8 cellular contexts compared by ENCODE assay signal in the genomic region with DNA sequence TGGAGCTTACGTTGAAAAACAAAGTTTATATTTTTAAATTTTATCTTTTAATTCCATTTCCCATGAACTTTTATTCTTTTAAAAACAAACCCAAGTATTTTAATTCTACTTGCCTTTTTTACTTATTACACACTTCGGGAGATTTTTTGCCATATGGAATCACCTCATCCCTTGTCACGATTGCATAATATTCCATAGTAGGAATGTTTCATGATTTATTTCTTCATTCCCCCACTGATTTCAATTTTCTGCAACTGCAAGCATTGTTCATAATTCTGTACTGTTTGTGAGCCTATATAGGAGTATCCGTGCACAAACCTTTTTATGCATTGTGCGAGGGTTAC. TPM values are rescaled to one million over a fixed set of nuclear protein-coding genes. Genes with fewer than 3 reads are reported as not detected.
A peak's percentile ranks its signal among the peaks of the same experiment; 100 is the strongest.
DNase-seq lines count a peak whose midpoint lies in the region; FAIRE-seq and TF ChIP-seq lines count a peak whose summit lies in the region.

No MANE protein-coding gene starts in this region.

- TF ChIP-seq CTCF in GM06990 (IDR thresholded peaks at IDR 0.05; ENCODE audit: insufficient read depth, low read length, poor library complexity, severe bottlenecking) (no peak), SU-DHL-6 (IDR thresholded peaks at IDR 0.05; ENCODE audit: insufficient read depth, low read length, poor library complexity, severe bottlenecking) (no peak), fibroblast of mammary gland (conservative IDR thresholded peaks at IDR 0.05; ENCODE audit: control insufficient read depth, insufficient read depth, low read depth, low read length) (no peak)

- peak overlapping the region; percentile 84 for H2AFZ ChIP-seq in SU-DHL-6 (ENCODE audit: low read depth, low read length, severe bottlenecking)

- H3K27me3 ChIP-seq in GM06990 (replicated peaks; ENCODE audit: control insufficient read depth, insufficient read depth, low read length) (no peaks in the 10 kb centered on the region), SU-DHL-6 (ENCODE audit: low read length) (no peaks in the 10 kb centered on the region), rectal smooth muscle tissue (ENCODE audit: control insufficient read depth, insufficient read depth, low read length) (no peaks in the 10 kb centered on the region)

- peaks cover 39% of the 10 kb centered on the region for H3K79me2 ChIP-seq in SU-DHL-6 (ENCODE audit: insufficient read depth, low read length)

- H3K27ac ChIP-seq in SU-DHL-6 (ENCODE audit: low read depth, low read length) (peak overlapping the region; percentile 63), rectal smooth muscle tissue (ENCODE audit: low read depth, low read length) (peak overlapping the region; percentile 98)

- H3K4me3 ChIP-seq in GM06990 (replicated peaks; ENCODE audit: low read depth, low read length) (peak overlapping the region; percentile 94), SU-DHL-6 (ENCODE audit: insufficient read depth, low read length, poor library complexity, severe bottlenecking) (peak overlapping the region; percentile 67), fibroblast of mammary gland (ENCODE audit: control insufficient read depth, low read depth, low read length) (peak overlapping the region; percentile 75), rectal smooth muscle tissue (ENCODE audit: low read length) (peak overlapping the region; percentile 90)

- no peaks in the 10 kb centered on the region for H3K9me3 ChIP-seq in SU-DHL-6 (ENCODE audit: insufficient read depth, low read length)

- DNase-seq in GM06990 (ENCODE audit: extremely low read depth, insufficient read length), result no peak
- DNase-seq in fibroblast of mammary gland (ENCODE audit: low read depth), result peak; percentile 25
- DNase-seq in GM12891 (ENCODE audit: insufficient read length, low spot score), result no peak
- no peak for DNase-seq in stimulated activated CD4-positive, alpha-beta T cell treated with anti-CD3 and anti-CD28 coated beads, Interleukin-12 subunit alpha, Interleukin-12 subunit beta, amount 100 ng/mL, for 4 hours
- no peak for DNase-seq in NCI-H2196 (lab: John Stamatoyannopoulos, UW; ENCODE audit: unreplicated experiment)
- DNase-seq in kidney tubule cell (ENCODE audit: low spot score), result no peak

- no peak for FAIRE-seq in GM12891 (lab: Jason Lieb, UNC)

- H3K9ac ChIP-seq in SU-DHL-6 (ENCODE audit: low read length), result peak overlapping the region; percentile 53
- H3K9ac ChIP-seq in rectal smooth muscle tissue (ENCODE audit: low read length), result no peak overlapping the region

- H3F3A ChIP-seq in SU-DHL-6 (ENCODE audit: insufficient read depth), result 0 out of 2 replicates have a peak, but pooled peaks cover 8% of the 10 kb centered on the region

- peak overlapping the region; percentile 78 for H3K4me2 ChIP-seq in SU-DHL-6 (ENCODE audit: low read depth, low read length, poor library complexity, severe bottlenecking)

- TF ChIP-seq POLR2A in GM12891 (IDR thresholded peaks at IDR 0.05; ENCODE audit: low read depth, low read length), result no peak

- no peaks in the 10 kb centered on the region for H3K9me2 ChIP-seq in SU-DHL-6 (replicated peaks; ENCODE audit: insufficient read depth, low read length)

- H4K20me1 ChIP-seq in SU-DHL-6 (ENCODE audit: low read depth, low read length), result peaks cover 15% of the 10 kb centered on the region; the same call in 1 of the 2 replicates

- H3K36me3 ChIP-seq in GM06990 (ENCODE audit: control insufficient read depth, insufficient read depth, low read length), result no peaks in the 10 kb centered on the region
- no peaks in the 10 kb centered on the region for H3K36me3 ChIP-seq in SU-DHL-6 (ENCODE audit: low read length)
- no peaks in the 10 kb centered on the region for H3K36me3 ChIP-seq in rectal smooth muscle tissue (ENCODE audit: control insufficient read depth, insufficient read depth, low read length)

- H3K4me1 ChIP-seq in rectal smooth muscle tissue (ENCODE audit: control insufficient read depth, insufficient read depth, low read length), result peaks cover 18% of the 10 kb centered on the region

TF ChIP-seq in GM12891, 5 proteins besides CTCF, POLR2A, EP300 and RAD21:
- TF ChIP-seq POU2F2 (IDR thresholded peaks at IDR 0.05; ENCODE audit: low read depth, low read length), result no peak
- no peak for TF ChIP-seq PAX5 (IDR thresholded peaks at IDR 0.05; ENCODE audit: insufficient read depth, low read length, severe bottlenecking)
- TF ChIP-seq POLR2AphosphoS5 (IDR thresholded peaks at IDR 0.05; ENCODE audit: low read depth, low read length), result no peak
- TF ChIP-seq SPI1 (IDR thresholded peaks at IDR 0.05; ENCODE audit: low read depth, low read length), result no peak
- TF ChIP-seq TAF1 (IDR thresholded peaks at IDR 0.05; ENCODE audit: low read depth, low read length), result no peak
TF ChIP-seq in GM12891: peak in this region for 0.

RNA-seq across cellular contexts. Expression of a gene that starts 0.6 kb away (rescaled TPM):
- polyA plus RNA-seq in GM12891 (2012; ENCODE audit: low read depth, missing spikeins), result 48.5 TPM
